Comparison of ENCODE assay signal across 8 cellular contexts in the genomic region with DNA sequence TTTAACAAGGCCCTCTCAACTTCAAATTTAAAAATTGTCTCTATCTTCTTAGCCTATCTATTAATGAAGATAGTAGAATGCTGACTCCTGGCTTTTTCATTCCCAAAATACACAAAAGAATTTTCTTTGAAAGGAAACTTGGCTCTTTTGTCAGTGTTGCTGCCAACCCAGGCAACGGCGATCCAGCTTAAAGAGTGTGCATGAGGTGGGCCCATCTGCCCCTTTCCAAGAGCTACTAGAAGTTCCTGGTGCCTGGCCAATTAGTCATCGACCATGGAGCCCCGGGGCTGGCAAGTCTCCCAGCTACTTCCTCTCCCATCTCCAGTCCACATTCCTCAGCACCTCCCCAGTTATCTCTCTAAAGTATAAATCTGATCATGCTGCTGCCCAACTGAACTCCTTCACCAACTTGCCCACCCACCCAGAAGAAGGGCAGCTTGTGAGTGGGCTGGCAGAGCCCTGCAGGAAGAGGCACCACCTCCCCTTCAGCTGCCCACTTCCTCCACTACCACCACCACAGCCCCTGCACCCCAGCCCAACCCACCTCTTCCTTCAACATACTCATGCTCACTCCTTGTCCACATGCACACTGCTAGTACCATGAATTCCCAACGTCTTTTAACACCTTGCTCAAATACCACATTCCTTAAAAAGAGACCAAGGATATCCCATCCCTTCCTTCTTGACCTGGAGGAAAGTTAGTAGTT.
DNase-seq lines count a peak whose midpoint lies in the region; ATAC-seq and TF ChIP-seq lines count a peak whose summit lies in the region.

No MANE protein-coding gene starts in this region.

- H3K9me3 Mint-ChIP-seq in osteocyte (ENCODE audit: unreplicated experiment): peaks cover 27% of the 10 kb centered on the region

- H3K36me3 Mint-ChIP-seq in osteocyte (ENCODE audit: unreplicated experiment): peaks cover 3% of the 10 kb centered on the region

- ATAC-seq in GM18867 (IDR thresholded peaks at IDR 0.05; ENCODE audit: unreplicated experiment): no peak

- H3K4me1 Mint-ChIP-seq in osteocyte (ENCODE audit: unreplicated experiment): peaks cover 47% of the 10 kb centered on the region

- H3K4me3 ChIP-seq in epithelial cell of esophagus (ENCODE audit: low read length): no peak overlapping the region

- peak; percentile 86 for DNase-seq in Daoy (ENCODE audit: low read depth)
- DNase-seq in OCI-M1 (lab: John Stamatoyannopoulos, UW): peak; percentile 2
- DNase-seq in epithelial cell of esophagus (ENCODE audit: low read depth): peak; percentile 89
- peak; percentile 88 for DNase-seq in osteocyte (ENCODE audit: extremely low spot score, unreplicated experiment)
- DNase-seq in superior temporal gyrus (ENCODE audit: extremely low spot score): no peak
- DNase-seq in stimulated activated CD8-positive, alpha-beta memory T cell treated with anti-CD3 and anti-CD28 coated beads, Interleukin-4, amount 100 ng/mL, for 48 hours: no peak
- DNase-seq in activated CD8-positive, alpha-beta memory T cell treated with anti-CD3 and anti-CD28 coated beads, Interleukin-2, amount 50 U/mL, for 4 hours: no peak

- TF ChIP-seq CTCF in epithelial cell of esophagus (IDR thresholded peaks at IDR 0.05; ENCODE audit: insufficient read depth, low read depth, low read length, missing control alignments) (no peak), osteocyte (IDR thresholded peaks at IDR 0.05) (no peak)

- H3K27ac Mint-ChIP-seq in osteocyte (ENCODE audit: unreplicated experiment): peak overlapping the region; percentile 85

- no peaks in the 10 kb centered on the region for H3K27me3 Mint-ChIP-seq in osteocyte (ENCODE audit: unreplicated experiment)

- no peak overlapping the region for H3K4me3 Mint-ChIP-seq in osteocyte (ENCODE audit: unreplicated experiment)

Comparison
In these comparisons a context has a peak if more than half of its experiments do, and no peak if none do; other contexts are left out.
1. DNase-seq: peak in Daoy (single experiment), OCI-M1 (single experiment), epithelial cell of esophagus (single experiment) and osteocyte (single experiment); none in superior temporal gyrus (single experiment), stimulated activated CD8-positive, alpha-beta memory T cell treated with anti-CD3 and anti-CD28 coated beads, Interleukin-4, amount 100 ng/mL, for 48 hours (single experiment) and activated CD8-positive, alpha-beta memory T cell treated with anti-CD3 and anti-CD28 coated beads, Interleukin-2, amount 50 U/mL, for 4 hours (single experiment).